In genomic region chr11:47355283-47356128, GRCh38 we compare ENCODE assay signal across 8 cellular contexts. TPM values are rescaled to one million over a fixed set of nuclear protein-coding genes. Genes with fewer than 3 reads are reported as not detected.
DNase-seq lines count a peak whose midpoint lies in the region; ATAC-seq and TF ChIP-seq lines count a peak whose summit lies in the region.

No MANE protein-coding gene starts in this region.

- peak overlapping the region; percentile 97 for H3K27ac ChIP-seq in left ventricle myocardium inferior (replicated peaks)

- H3K36me3 ChIP-seq in H7 (replicated peaks; ENCODE audit: control insufficient read depth, insufficient read depth, low read length) (no peaks in the 10 kb centered on the region; the same call in 1 of the 2 replicates), left ventricle myocardium inferior (peaks cover 12% of the 10 kb centered on the region)

- peaks cover 24% of the 10 kb centered on the region for H3K4me1 ChIP-seq in left ventricle myocardium inferior

- intact Hi-C loops in left ventricle myocardium inferior (cut with micrococcal nuclease): no loop called here

- DNase-seq in AG10803 (ENCODE audit: low read depth): peak; percentile 90
- DNase-seq in H7: peak; percentile 95
- peak; percentile 89 for DNase-seq in NCI-H460 (ENCODE audit: extremely low read depth, low read depth)
- peak; percentile 14 to 93 (median 76) for DNase-seq in amygdala (lab: John Stamatoyannopoulos, UW)
- DNase-seq in left ventricle myocardium inferior: peak; percentile 96
- DNase-seq in pons (ENCODE audit: low spot score): peak; percentile 88

- H3K4me3 ChIP-seq in AG10803 (ENCODE audit: low read length) (peak overlapping the region; percentile 39), H7 (ENCODE audit: insufficient read depth, low read depth, low read length) (peak overlapping the region; percentile 32), left ventricle myocardium inferior (peak overlapping the region; percentile 72)

- no peaks in the 10 kb centered on the region for H3K9me3 ChIP-seq in left ventricle myocardium inferior (replicated peaks)

- TF ChIP-seq CTCF in AG10803 (conservative IDR thresholded peaks at IDR 0.05; ENCODE audit: low read length) (peak; percentile 99), left ventricle myocardium inferior (IDR thresholded peaks at IDR 0.05; ENCODE audit: borderline replicate concordance) (peak; percentile 93)

- H3K27me3 ChIP-seq in H7 (ENCODE audit: control insufficient read depth, insufficient read depth, low read length) (no peaks in the 10 kb centered on the region), left ventricle myocardium inferior (ENCODE audit: low read depth) (no peaks in the 10 kb centered on the region)

- ATAC-seq in HG02973 (IDR thresholded peaks at IDR 0.05; ENCODE audit: unreplicated experiment) (no peak), HG02970 (IDR thresholded peaks at IDR 0.05; ENCODE audit: low FRiP score, unreplicated experiment) (no peak)

RNA-seq across cellular contexts. Expression of gene MYBPC3, which starts 3.0 kb away (rescaled TPM):
- not detected in 2 replicates for total RNA-seq in H7 (2014; rRNA removed; shearing (Covaris generic))
- 0.05 TPM in 1 of 2 replicates, not detected in the other for total RNA-seq in NCI-H460 (2014; rRNA removed; shearing (Covaris generic))
- not detected in 2 replicates for polyA plus RNA-seq in NCI-H460 (2014; cell fraction: nucleus; rRNA removed)
- total RNA-seq in left ventricle myocardium inferior: 2,538 TPM

RNA-seq across cellular contexts. Expression of gene SPI1, which starts 22.8 kb away (rescaled TPM):
- 0.42 and 0.81 TPM in 2 replicates for total RNA-seq in H7 (2014; rRNA removed; shearing (Covaris generic))
- not detected in 2 replicates for total RNA-seq in NCI-H460 (2014; rRNA removed; shearing (Covaris generic))
- polyA plus RNA-seq in NCI-H460 (2014; cell fraction: nucleus; rRNA removed): not detected in 2 replicates
- 8.3 TPM for total RNA-seq in left ventricle myocardium inferior

RNA-seq across cellular contexts. Expression of gene SLC39A13, which starts 52.9 kb away (rescaled TPM):
- 26.7 and 29.0 TPM in 2 replicates for total RNA-seq in H7 (2014; rRNA removed; shearing (Covaris generic))
- total RNA-seq in NCI-H460 (2014; rRNA removed; shearing (Covaris generic)): 12.0 and 12.9 TPM in 2 replicates
- 88.5 and 105 TPM in 2 replicates for polyA plus RNA-seq in NCI-H460 (2014; cell fraction: nucleus; rRNA removed)
- 36.5 TPM for total RNA-seq in left ventricle myocardium inferior

Comparison
In these comparisons a context has a peak if more than half of its experiments do, and no peak if none do; other contexts are left out.
1. RNA of gene MYBPC3, which starts 3.0 kb away (total RNA-seq): 2,538 TPM in left ventricle myocardium inferior (single experiment); 0.05 TPM in NCI-H460 and not detected in H7; every median in the first group is over 1,000 times any median in the second.
2. Peak in every context shown above with its lines, with median percentiles within 50 percentile points of each other: DNase-seq and H3K4me3 ChIP-seq.